Comparison of ENCODE assay signal across 12 cellular contexts in genomic region chr7:16062269-16062668, GRCh38.
DNase-seq lines count a peak whose midpoint lies in the region; ATAC-seq and TF ChIP-seq lines count a peak whose summit lies in the region.
"Had no signal": no experiment of that assay in that cellular context is flagged by ENCODE, and none has a peak within 500 bp of the region (broad histone marks: within the 10 kb centered on the region; RNA-seq: fewer than 3 reads in every experiment).

No MANE protein-coding gene starts in this region.

- DNase-seq in astrocyte of the cerebellum (ENCODE audit: low read depth) (peak; percentile 85), heart left ventricle (no peak), ureter (ENCODE audit: low spot score) (no peak), GM10266 (ENCODE audit: extremely low spot score) (no peak), NCI-H748 treated with DMSO at 0.1 percent for 48 hours (lab: John Stamatoyannopoulos, UW) (no peak)
- no peak for DNase-seq in activated CD4-positive, CD25-positive, alpha-beta regulatory T cell treated with anti-CD3 and anti-CD28 coated beads, Interleukin-2, amount 50 U/mL, for 72 hours
- DNase-seq: activated CD4-positive, alpha-beta T cell treated with anti-CD3 and anti-CD28 coated beads for 4 hours; activated gamma-delta T cell; DMS79 treated with DMSO at 0.1 percent for 48 hours had no signal

- no peaks in the 10 kb centered on the region for H3K36me3 ChIP-seq in heart left ventricle
- H3K36me3 ChIP-seq in skeletal muscle tissue (ENCODE audit: control insufficient read depth in 3 of 3, insufficient read depth in 3 of 3, low read length in 3 of 3): no peaks in the 10 kb centered on the region

- TF ChIP-seq CTCF in astrocyte of the cerebellum (IDR thresholded peaks at IDR 0.05; ENCODE audit: low read depth, low read length, missing control alignments) (no peak), heart left ventricle (IDR thresholded peaks at IDR 0.05) (no peak), GM10266 (IDR thresholded peaks at IDR 0.05; ENCODE audit: control insufficient read depth, insufficient read depth, low read depth, missing control alignments) (no peak)

- peaks cover 3 to 67% (median 40%) of the 10 kb centered on the region in 12 donors for H3K4me1 ChIP-seq in heart left ventricle
- peaks cover 4 to 14% (median 6%) of the 10 kb centered on the region in 3 donors for H3K4me1 ChIP-seq in skeletal muscle tissue (ENCODE audit: control insufficient read depth in 3 of 3, insufficient read depth in 3 of 3, low read length in 3 of 3)

- no peak overlapping the region for H3K9ac ChIP-seq in skeletal muscle tissue (ENCODE audit: low read depth in 1 of 3, low read length in 3 of 3)

- peak; percentile 30 for ATAC-seq in GM19463 (IDR thresholded peaks at IDR 0.05; ENCODE audit: unreplicated experiment)
- peak; percentile 60 to 88 (median 71) for ATAC-seq in heart left ventricle

- WGBS in heart left ventricle, 4 donors: 21 to 42% (median 36%) methylated on average over 1 of the region's 1 CpG

- TF ChIP-seq POLR2A in heart left ventricle (IDR thresholded peaks at IDR 0.05): no peak

- no peaks in the 10 kb centered on the region for H3K9me3 ChIP-seq in heart left ventricle
- H3K9me3 ChIP-seq in skeletal muscle tissue (ENCODE audit: control insufficient read depth in 3 of 3, low read length in 3 of 3): no peaks in the 10 kb centered on the region

- H3K4me3 ChIP-seq in astrocyte of the cerebellum (ENCODE audit: low read depth, low read length) (no peak overlapping the region), heart left ventricle (peak overlapping the region in 1 of 12 donors; percentile 14), skeletal muscle tissue (ENCODE audit: low read length in 3 of 3) (peak overlapping the region in 1 of 3 donors; percentile 26)
- H3K4me3 ChIP-seq: smooth muscle cell had no signal

- H3K27me3 ChIP-seq in heart left ventricle (no peaks in the 10 kb centered on the region), skeletal muscle tissue (ENCODE audit: control insufficient read depth in 3 of 3, insufficient read depth in 3 of 3, low read length in 3 of 3) (no peaks in the 10 kb centered on the region)

- in situ Hi-C loops in astrocyte of the cerebellum (cut with HindIII; ENCODE audit: low sequenced_read_pairs): loop anchor here (25.0 kb wide), 2 partner anchors 350 to 750 kb away; no protein-coding TSS in a partner anchor

- intact Hi-C loops in heart left ventricle (cut with DNase I): loop anchor here (2.0 to 10.0 kb wide), 11 partner anchors 225 to 497 kb away; partner anchors contain the start of genes MEOX2 (in 5 of the 10) and AGMO (in 1 of the 10)

- H3K27ac ChIP-seq in heart left ventricle (peak overlapping the region; percentile 53 to 93 (median 78)), skeletal muscle tissue (ENCODE audit: low read depth, low read length) (peak overlapping the region; percentile 71)
